9 cellular contexts compared by ENCODE assay signal in genomic region chrX:153765138-153766079, GRCh38. TPM values are rescaled to one million over a fixed set of nuclear protein-coding genes. Genes with fewer than 3 reads are reported as not detected.
DNase-seq lines count a peak whose midpoint lies in the region; ATAC-seq and TF ChIP-seq lines count a peak whose summit lies in the region.
"Had no signal": no experiment of that assay in that cellular context is flagged by ENCODE, and none has a peak within 500 bp of the region (broad histone marks: within the 10 kb centered on the region; RNA-seq: fewer than 3 reads in every experiment).

No MANE protein-coding gene starts in this region.

- no peaks in the 10 kb centered on the region for H3K9me3 Mint-ChIP-seq in chondrocyte (ENCODE audit: low read depth)

- H3K18ac ChIP-seq in IMR-90 (ENCODE audit: low read depth, low read length) = peak overlapping the region; percentile 92; the same call in 1 of the 2 replicates

- H4K91ac ChIP-seq in IMR-90 (ENCODE audit: insufficient read depth, low read depth, low read length) = peak overlapping the region; percentile 91

- no peak overlapping the region; the same call in 2 of the 3 replicates for H2BK15ac ChIP-seq in IMR-90 (ENCODE audit: low read depth, low read length)

- H3K9me1 ChIP-seq in IMR-90 (ENCODE audit: insufficient read depth, low read length) = no peaks in the 10 kb centered on the region

- H2AK9ac ChIP-seq in IMR-90 (replicated peaks; ENCODE audit: low read depth, low read length, poor library complexity) = peak overlapping the region; percentile 94

- POLR2A ChIA-PET in IMR-90 (lab: Charles Lee; ENCODE audit: unreplicated experiment) = no interaction called here

- H4K20me1 ChIP-seq in IMR-90 (ENCODE audit: insufficient read depth, low read length) = no peaks in the 10 kb centered on the region; the same call in 1 of the 2 replicates

- in situ Hi-C loops in IMR-90 (cut with MboI; ENCODE audit: low sequenced_read_pairs) = loop anchor here (10.0 kb wide), 1 partner anchor 199 kb away; no protein-coding TSS in a partner anchor

- dilution Hi-C loops in IMR-90 (cut with HindIII; ENCODE audit: low sequenced_read_pairs, unreplicated experiment) = no loop called here

- peaks cover 0 to 17% of the 10 kb centered on the region in 2 experiments; a peak in 2 of 4 replicates for H3K79me1 ChIP-seq in IMR-90 (ENCODE audit: low read depth in 1 of 2, low read length in 2 of 2)

- peak overlapping the region; percentile 85 for H2BK120ac ChIP-seq in IMR-90 (ENCODE audit: low read depth, low read length)

- no peaks in the 10 kb centered on the region for H3K27me3 Mint-ChIP-seq in chondrocyte (ENCODE audit: low read depth)

- peak overlapping the region; percentile 72 for H3K9ac ChIP-seq in IMR-90 (ENCODE audit: low read depth, low read length)

- H3K4me2 ChIP-seq in IMR-90 (ENCODE audit: low read depth, low read length) = peak overlapping the region; percentile 93

- peak overlapping the region; percentile 83 for H2AK5ac ChIP-seq in IMR-90 (ENCODE audit: low read depth, low read length)

- H2BK5ac ChIP-seq in IMR-90 (ENCODE audit: low read depth, low read length, poor library complexity, severe bottlenecking) = peak overlapping the region; percentile 95

- peak overlapping the region; percentile 68 for H3K27ac Mint-ChIP-seq in chondrocyte (ENCODE audit: unreplicated experiment)

- intact Hi-C loops in IMR-90 (cut with micrococcal nuclease) = loop anchor here (1.0 kb wide), 1 partner anchor 30 kb away; no protein-coding TSS in a partner anchor

- peak overlapping the region; percentile 94 for H3K4ac ChIP-seq in IMR-90 (ENCODE audit: low read depth, low read length)

- TF ChIP-seq RAD21 in IMR-90 (IDR thresholded peaks at IDR 0.05; ENCODE audit: low read length) = no peak

- H3K36me3 ChIP-seq in ACC112 (ENCODE audit: insufficient read depth, low read length) (no peaks in the 10 kb centered on the region), IMR-90 (ENCODE audit: control insufficient read depth, insufficient read depth, low read length) (no peaks in the 10 kb centered on the region; the same call in 1 of the 2 replicates)

- H3K27me3 ChIP-seq in ACC112 (ENCODE audit: insufficient read depth, low read length) (no peaks in the 10 kb centered on the region), IMR-90 (ENCODE audit: control insufficient read depth, insufficient read depth, low read length) (no peaks in the 10 kb centered on the region)

- peaks cover 11% of the 10 kb centered on the region for H3K4me1 Mint-ChIP-seq in chondrocyte (ENCODE audit: low read depth)

- H3K4me3 Mint-ChIP-seq in chondrocyte (ENCODE audit: unreplicated experiment) = peak overlapping the region; percentile 74

- ATAC-seq in IMR-90 (ENCODE audit: low read depth) (peak; percentile 26), HG02973 (IDR thresholded peaks at IDR 0.05; ENCODE audit: unreplicated experiment) (no peak)

- peaks cover 2% of the 10 kb centered on the region for H3K36me3 Mint-ChIP-seq in chondrocyte (ENCODE audit: low read depth)

- no peak overlapping the region for H3K56ac ChIP-seq in IMR-90 (ENCODE audit: extremely low read depth, insufficient read depth, low read length)

- peaks cover 4% of the 10 kb centered on the region for H3K79me2 ChIP-seq in ACC112 (ENCODE audit: control insufficient read depth, insufficient read depth, low read length, unreplicated experiment)

- TF ChIP-seq CTCF in IMR-90 (conservative IDR thresholded peaks at IDR 0.05; ENCODE audit: low read depth, low read length) (no peak), chondrocyte (IDR thresholded peaks at IDR 0.05) (no peak)

- DNase-seq in IMR-90 (peak; percentile 5), chondrocyte (ENCODE audit: low spot score) (no peak), midbrain (lab: John Stamatoyannopoulos, UW) (peak; percentile 95), H4 (ENCODE audit: low spot score) (no peak), HPDE6-E6E7 (ENCODE audit: extremely low spot score) (no peak), NCI-H187 treated with DMSO at 0.1 percent for 48 hours (lab: John Stamatoyannopoulos, UW) (no peak)

- no TSS peak for BruUV-seq in IMR-90 (replicated peaks; lab: Mats Ljungman, UMichigan)

- peak overlapping the region; percentile 94 for H4K5ac ChIP-seq in IMR-90 (ENCODE audit: low read depth, low read length)

- TF ChIP-seq POLR2A in IMR-90 (IDR thresholded peaks at IDR 0.05; ENCODE audit: low read depth, low read length) = no peak

- CTCF ChIA-PET in IMR-90 (lab: Yijun Ruan, JAX) = no interaction called here

- peak overlapping the region; percentile 74 for H3K4me3 ChIP-seq in ACC112 (ENCODE audit: low read depth, low read length)
- peak overlapping the region; percentile 56 for H3K4me3 ChIP-seq in IMR-90 (ENCODE audit: insufficient read depth, low read depth, low read length)

- WGBS in IMR-90 (ENCODE audit: extremely low coverage in 2 of 2, insufficient read length in 1 of 2), 2 experiments = no CpG with 5 or more reads among the region's 27 CpGs

- no peak overlapping the region; the same call in 1 of the 2 replicates for H2BK20ac ChIP-seq in IMR-90 (ENCODE audit: low read depth, low read length)

- H3K23ac ChIP-seq in IMR-90 (ENCODE audit: low read depth, low read length) = peak overlapping the region; percentile 72

- H3K4me1 ChIP-seq in ACC112 (ENCODE audit: control insufficient read depth, insufficient read depth, low read length, unreplicated experiment) (no peaks in the 10 kb centered on the region), IMR-90 (ENCODE audit: control insufficient read depth, insufficient read depth, low read length) (peaks cover 17% of the 10 kb centered on the region)

- H3K14ac ChIP-seq in IMR-90 (replicated peaks; ENCODE audit: low read depth, low read length) = peak overlapping the region; percentile 84

- H3K9me3 ChIP-seq in IMR-90 (ENCODE audit: control insufficient read depth, insufficient read depth, low read length) = no peaks in the 10 kb centered on the region; the same call in 1 of the 2 replicates

- H3K27ac ChIP-seq in ACC112 (ENCODE audit: low read depth, low read length) (peak overlapping the region; percentile 16; the same call in 1 of the 2 replicates), IMR-90 (ENCODE audit: insufficient read depth, low read length) (peak overlapping the region; percentile 94)
- H3K27ac ChIP-seq: HL-60 had no signal

- peak overlapping the region; percentile 35 to 90; a peak in 2 of 4 replicates for H4K8ac ChIP-seq in IMR-90 (ENCODE audit: low read depth in 2 of 2, low read length in 2 of 2)

- H2AFZ ChIP-seq in ACC112 (ENCODE audit: low read length, unreplicated experiment) (no peak overlapping the region), IMR-90 (replicated peaks; ENCODE audit: low read length, poor library complexity) (peak overlapping the region; percentile 89)

TF ChIP-seq in IMR-90, 13 proteins besides CTCF, POLR2A, EP300 and RAD21 (continues in another document):
- TF ChIP-seq RFX5 (IDR thresholded peaks at IDR 0.05; ENCODE audit: low read depth, low read length) (no peak), USF2 (IDR thresholded peaks at IDR 0.05; ENCODE audit: low read depth, low read length) (no peak), NFE2L2 (IDR thresholded peaks at IDR 0.05; ENCODE audit: low read depth, low read length) (no peak), MAZ (IDR thresholded peaks at IDR 0.05; ENCODE audit: borderline replicate concordance, low read depth, low read length) (no peak), CEBPB (IDR thresholded peaks at IDR 0.05; ENCODE audit: low read depth, low read length) (no peak), CHD1 (IDR thresholded peaks at IDR 0.05; ENCODE audit: low read depth, low read length) (no peak), MXI1 (IDR thresholded peaks at IDR 0.05; ENCODE audit: borderline replicate concordance, low read depth, low read length) (no peak), RCOR1 (IDR thresholded peaks at IDR 0.05; ENCODE audit: insufficient replicate concordance, low read length) (no peak)

RNA-seq across cellular contexts. Expression of gene PLXNB3, which starts 1.4 kb away (rescaled TPM):
- total RNA-seq in IMR-90 (2012; rRNA removed) (0.36 and 1.7 TPM in 2 replicates), chondrocyte (8.5 to 36.3 TPM (median 34.8 TPM) in 3 replicates)
- 22.3 and 26.9 TPM in 2 replicates for polyA plus RNA-seq in IMR-90 (2012; rRNA removed)
- polyA plus RNA-seq in IMR-90 (2012; cell fraction: cytosol; rRNA removed) = 9.9 and 21.3 TPM in 2 replicates
- polyA plus RNA-seq in IMR-90 (2012; cell fraction: nucleus; rRNA removed; ENCODE audit: low replicate concordance) = 117 and 388 TPM in 2 replicates
- total RNA-seq in H4 (2014; rRNA removed; shearing (Covaris generic)) = 0.60 and 1.6 TPM in 2 replicates

RNA-seq across cellular contexts. Expression of gene SRPK3, which starts 15.4 kb away (rescaled TPM):
- 0.36 and 0.56 TPM in 2 replicates for total RNA-seq in IMR-90 (2012; rRNA removed)
- 0.34 and 0.70 TPM in 2 replicates for polyA plus RNA-seq in IMR-90 (2012; rRNA removed)
- polyA plus RNA-seq in IMR-90 (2012; cell fraction: cytosol; rRNA removed) = 0.32 and 1.1 TPM in 2 replicates
- polyA plus RNA-seq in IMR-90 (2012; cell fraction: nucleus; rRNA removed; ENCODE audit: low replicate concordance) = 2.9 and 5.6 TPM in 2 replicates
- total RNA-seq in chondrocyte = 0.18 to 0.50 TPM in 2 of 3 replicates, not detected in the other
- 0.06 and 0.35 TPM in 2 replicates for total RNA-seq in H4 (2014; rRNA removed; shearing (Covaris generic))

RNA-seq across cellular contexts. Expression of gene IDH3G, which starts 28.8 kb away (rescaled TPM):
- total RNA-seq in IMR-90 (2012; rRNA removed) (75.8 and 79.4 TPM in 2 replicates), chondrocyte (42.8 to 49.6 TPM (median 46.9 TPM) in 3 replicates)
- polyA plus RNA-seq in IMR-90 (2012; rRNA removed) = 85.7 and 95.0 TPM in 2 replicates
- 67.0 and 200 TPM in 2 replicates for polyA plus RNA-seq in IMR-90 (2012; cell fraction: cytosol; rRNA removed)
- 164 and 364 TPM in 2 replicates for polyA plus RNA-seq in IMR-90 (2012; cell fraction: nucleus; rRNA removed; ENCODE audit: low replicate concordance)
- total RNA-seq in H4 (2014; rRNA removed; shearing (Covaris generic)) = 68.9 and 78.0 TPM in 2 replicates

RNA-seq across cellular contexts. Expression of gene SSR4, which starts 29.1 kb away (rescaled TPM):
- total RNA-seq in IMR-90 (2012; rRNA removed) (118 and 141 TPM in 2 replicates), chondrocyte (245 to 356 TPM (median 257 TPM) in 3 replicates)
- polyA plus RNA-seq in IMR-90 (2012; rRNA removed) = 480 and 481 TPM in 2 replicates
- 329 and 598 TPM in 2 replicates for polyA plus RNA-seq in IMR-90 (2012; cell fraction: cytosol; rRNA removed)
- polyA plus RNA-seq in IMR-90 (2012; cell fraction: nucleus; rRNA removed; ENCODE audit: low replicate concordance) = 171 and 243 TPM in 2 replicates
- total RNA-seq in H4 (2014; rRNA removed; shearing (Covaris generic)) = 254 and 289 TPM in 2 replicates

RNA-seq across cellular contexts. Expression of gene ABCD1, which starts 40.8 kb away (rescaled TPM):
- total RNA-seq in IMR-90 (2012; rRNA removed) (4.3 and 4.7 TPM in 2 replicates), chondrocyte (19.0 to 25.4 TPM (median 20.3 TPM) in 3 replicates)
- 7.0 and 8.3 TPM in 2 replicates for polyA plus RNA-seq in IMR-90 (2012; rRNA removed)
- polyA plus RNA-seq in IMR-90 (2012; cell fraction: cytosol; rRNA removed) = 7.5 and 11.5 TPM in 2 replicates
- 11.4 and 27.2 TPM in 2 replicates for polyA plus RNA-seq in IMR-90 (2012; cell fraction: nucleus; rRNA removed; ENCODE audit: low replicate concordance)
- total RNA-seq in H4 (2014; rRNA removed; shearing (Covaris generic)) = 8.6 and 9.1 TPM in 2 replicates

Comparison
In these comparisons a context has a peak if more than half of its experiments do, and no peak if none do; other contexts are left out.
1. DNase-seq: peak in IMR-90 (single experiment) and midbrain (single experiment); none in chondrocyte (single experiment), H4 (single experiment), HPDE6-E6E7 (single experiment) and NCI-H187 treated with DMSO at 0.1 percent for 48 hours (single experiment).